Comparison of ENCODE assay signal across 34 cellular contexts in the genomic region with DNA sequence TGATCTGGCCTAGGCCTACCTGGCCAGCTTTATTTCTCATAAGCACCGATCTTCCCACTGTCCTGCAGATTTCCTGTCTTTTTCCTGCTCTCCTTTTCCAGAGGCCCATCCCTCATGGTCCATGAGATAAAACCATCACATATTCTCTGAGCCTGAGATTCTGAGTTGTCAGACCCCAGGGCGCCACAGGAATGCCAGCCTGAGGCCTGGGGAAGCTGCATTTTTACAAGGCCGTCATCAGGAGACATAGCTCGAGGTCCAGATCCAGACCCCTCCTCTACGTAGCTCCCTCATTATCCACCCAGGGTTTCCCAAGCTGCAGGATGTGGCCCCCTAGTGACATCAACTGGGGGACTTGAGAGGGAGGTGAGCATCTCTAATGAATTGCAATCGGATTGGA.
"Had no signal": no experiment of that assay in that cellular context is flagged by ENCODE, and none has a peak within 500 bp of the region (broad histone marks: within the 10 kb centered on the region; RNA-seq: fewer than 3 reads in every experiment).

No MANE protein-coding gene starts in this region.

- H3K27me3 ChIP-seq: adrenal gland, body of pancreas, brain microvascular endothelial cell, breast epithelium had no signal

- H3K36me3 ChIP-seq: adrenal gland, brain microvascular endothelial cell, breast epithelium had no signal

- H3K9me3 Mint-ChIP-seq: activated naive CD4-positive, alpha-beta T cell treated with anti-CD3 and anti-CD28 coated beads for 36 hours had no signal

- H3K27ac Mint-ChIP-seq: activated B cell treated with CpG ODN at 0.5 μM for 24 hours; activated CD4-positive, alpha-beta memory T cell treated with anti-CD3 and anti-CD28 coated beads for 36 hours; activated CD4-positive, alpha-beta T cell treated with anti-CD3 and anti-CD28 coated beads, Interleukin-2, amount 10 ng/mL, durations not matched to agents 24 days and 14 days; activated CD8-positive, alpha-beta T cell treated with anti-CD3 and anti-CD28 coated beads for 36 hours; activated naive CD4-positive, alpha-beta T cell treated with anti-CD3 and anti-CD28 coated beads for 36 hours; activated naive CD4-positive, alpha-beta T cell treated with anti-CD3 and anti-CD28 coated beads, Interleukin-2, amount 50 U/mL, for 72 hours; activated naive CD8-positive, alpha-beta T cell treated with anti-CD3 and anti-CD28 coated beads for 36 hours; activated T-cell treated with anti-CD3 and anti-CD28 coated beads, Interleukin-2, amount 50 U/mL, for 72 hours; activated T-helper 1 cell treated with anti-CD3 and anti-CD28 coated beads, Interleukin-12 subunit alpha, Interleukin-12 subunit beta, Interleukin-2, Interleukin-4 antibody, amounts not matched to agents 30 ng/mL and 10 ng/mL and 1 ng/mL, durations not matched to agents 14 hours and 24 hours and 36 hours; activated T-helper 17 cell treated with anti-CD3 and anti-CD28 coated beads, Interleukin-2, amount 50 U/mL, for 72 hours; T-cell; T-helper 17 cell had no signal

- H3K4me3 ChIP-seq: adrenal gland, body of pancreas, breast epithelium had no signal

- H3K4me1 Mint-ChIP-seq: activated B cell treated with CpG ODN at 0.5 μM for 24 hours; activated CD4-positive, alpha-beta T cell treated with anti-CD3 and anti-CD28 coated beads, Interleukin-2, amount 10 ng/mL, durations not matched to agents 24 days and 14 days; activated naive CD8-positive, alpha-beta T cell treated with anti-CD3 and anti-CD28 coated beads for 36 hours; activated T-helper 17 cell treated with anti-CD3 and anti-CD28 coated beads, Interleukin-2, amount 50 U/mL, for 72 hours; T-cell; T-helper 17 cell had no signal

- H3K9me3 ChIP-seq: adrenal gland, body of pancreas, breast epithelium had no signal

- H3K36me3 Mint-ChIP-seq: activated CD4-positive, alpha-beta memory T cell treated with anti-CD3 and anti-CD28 coated beads for 36 hours; activated naive CD4-positive, alpha-beta T cell treated with anti-CD3 and anti-CD28 coated beads, Interleukin-2, amount 50 U/mL, for 72 hours; activated naive CD8-positive, alpha-beta T cell treated with anti-CD3 and anti-CD28 coated beads for 36 hours; T-cell had no signal

- H3K4me1 ChIP-seq: adrenal gland, body of pancreas, breast epithelium had no signal

- DNase-seq: activated B cell treated with CpG ODN at 0.5 μM for 24 hours; activated CD4-positive, alpha-beta memory T cell treated with anti-CD3 and anti-CD28 coated beads for 36 hours; activated CD4-positive, alpha-beta T cell treated with anti-CD3 and anti-CD28 coated beads for 4 hours; activated CD4-positive, alpha-beta T cell treated with anti-CD3 and anti-CD28 coated beads, Interleukin-2, amount 10 ng/mL, durations not matched to agents 24 days and 14 days; activated CD4-positive, alpha-beta T cell treated with anti-CD3 and anti-CD28 coated beads, Interleukin-2, amount 50 U/mL, for 1 hour; activated CD4-positive, alpha-beta T cell treated with anti-CD3 and anti-CD28 coated beads, Interleukin-2, amount 50 U/mL, for 4 hours; activated CD4-positive, CD25-positive, alpha-beta regulatory T cell treated with anti-CD3 and anti-CD28 coated beads, Interleukin-2, amount 50 U/mL, for 72 hours; activated CD8-positive, alpha-beta memory T cell treated with anti-CD3 and anti-CD28 coated beads, Interleukin-2, amount 50 U/mL, for 4 hours; activated CD8-positive, alpha-beta T cell treated with anti-CD3 and anti-CD28 coated beads for 36 hours; activated effector memory CD4-positive, alpha-beta T cell treated with anti-CD3 and anti-CD28 coated beads, Interleukin-2, amount 50 U/mL, for 16 hours; activated gamma-delta T cell treated with Interleukin-2 at 50 U/mL for 16 hours; activated naive CD4-positive, alpha-beta T cell; activated naive CD4-positive, alpha-beta T cell treated with anti-CD3 and anti-CD28 coated beads for 36 hours; activated naive CD4-positive, alpha-beta T cell treated with anti-CD3 and anti-CD28 coated beads, Interleukin-2, amount 50 U/mL, for 16 hours; activated naive CD8-positive, alpha-beta T cell treated with anti-CD3 and anti-CD28 coated beads for 36 hours; activated T-cell treated with anti-CD3 and anti-CD28 coated beads for 4 hours; activated T-cell treated with anti-CD3 and anti-CD28 coated beads, Interleukin-2, amount 50 U/mL, for 1 hour; activated T-cell treated with anti-CD3 and anti-CD28 coated beads, Interleukin-2, amount 50 U/mL, for 4 hours; activated T-cell treated with anti-CD3 and anti-CD28 coated beads, Interleukin-2, amount 50 U/mL, for 72 hours; adrenal gland; amniotic stem cell; aorta; body of pancreas; brain microvascular endothelial cell; central memory CD4-positive, alpha-beta T cell; T-cell; T-helper 17 cell had no signal

- H3K27me3 Mint-ChIP-seq: activated B cell treated with CpG ODN at 0.5 μM for 24 hours; activated CD4-positive, alpha-beta memory T cell treated with anti-CD3 and anti-CD28 coated beads for 36 hours; activated CD4-positive, alpha-beta T cell treated with anti-CD3 and anti-CD28 coated beads, Interleukin-2, amount 10 ng/mL, durations not matched to agents 24 days and 14 days; activated CD8-positive, alpha-beta T cell treated with anti-CD3 and anti-CD28 coated beads for 36 hours; activated naive CD8-positive, alpha-beta T cell treated with anti-CD3 and anti-CD28 coated beads for 36 hours; T-cell; T-helper 17 cell had no signal

- H3K27ac ChIP-seq: adrenal gland, body of pancreas, brain microvascular endothelial cell, breast epithelium, VCaP had no signal

- H3K4me3 Mint-ChIP-seq: activated B cell treated with CpG ODN at 0.5 μM for 24 hours; activated CD4-positive, alpha-beta memory T cell treated with anti-CD3 and anti-CD28 coated beads for 36 hours; activated CD4-positive, alpha-beta T cell treated with anti-CD3 and anti-CD28 coated beads, Interleukin-2, amount 10 ng/mL, durations not matched to agents 24 days and 14 days; activated CD8-positive, alpha-beta T cell treated with anti-CD3 and anti-CD28 coated beads for 36 hours; activated naive CD4-positive, alpha-beta T cell treated with anti-CD3 and anti-CD28 coated beads for 36 hours; activated naive CD8-positive, alpha-beta T cell treated with anti-CD3 and anti-CD28 coated beads for 36 hours; activated T-cell treated with anti-CD3 and anti-CD28 coated beads, Interleukin-2, amount 50 U/mL, for 4 hours; activated T-cell treated with anti-CD3 and anti-CD28 coated beads, Interleukin-2, amount 50 U/mL, for 72 hours; activated T-helper 1 cell treated with anti-CD3 and anti-CD28 coated beads, Interleukin-12 subunit alpha, Interleukin-12 subunit beta, Interleukin-2, Interleukin-4 antibody, amounts not matched to agents 30 ng/mL and 10 ng/mL and 1 ng/mL, durations not matched to agents 14 hours and 24 hours and 36 hours; activated T-helper 17 cell treated with anti-CD3 and anti-CD28 coated beads, Interleukin-2, amount 50 U/mL, for 72 hours; T-cell; T-helper 17 cell had no signal

- FAIRE-seq: astrocyte, TTC549 had no signal
